Comparison of ENCODE assay signal across 1 cellular context in the genomic region with DNA sequence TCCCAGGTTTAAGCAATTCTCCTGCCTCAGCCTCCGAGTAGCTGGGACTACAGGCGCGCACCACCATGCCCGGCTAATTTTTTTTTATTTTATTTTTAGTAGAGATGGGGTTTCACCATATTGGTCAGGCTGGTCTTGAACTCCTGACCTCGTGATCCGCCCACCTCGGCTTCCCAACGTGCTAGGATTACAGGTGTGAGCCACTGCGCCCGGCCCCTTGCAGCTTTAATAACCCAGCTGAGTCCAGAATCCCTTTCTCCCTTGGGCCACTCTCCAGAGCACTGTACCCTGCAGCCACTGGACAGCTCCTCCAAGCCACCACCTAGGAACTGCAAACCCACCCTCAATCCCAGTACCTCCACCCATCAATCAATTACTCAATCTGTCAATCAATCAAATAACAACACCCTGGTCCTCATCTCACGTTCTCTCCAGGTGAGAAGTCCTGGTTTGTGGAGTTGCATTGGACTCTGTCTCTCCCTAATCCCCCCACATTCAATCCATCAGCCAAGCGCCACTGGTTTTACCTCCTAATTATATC.
TF ChIP-seq lines count a peak whose summit lies in the region.

No MANE protein-coding gene starts in this region.

TF ChIP-seq in HEK293, 187 proteins besides CTCF, POLR2A, EP300 and RAD21:
- TF ChIP-seq, protein P1, sequence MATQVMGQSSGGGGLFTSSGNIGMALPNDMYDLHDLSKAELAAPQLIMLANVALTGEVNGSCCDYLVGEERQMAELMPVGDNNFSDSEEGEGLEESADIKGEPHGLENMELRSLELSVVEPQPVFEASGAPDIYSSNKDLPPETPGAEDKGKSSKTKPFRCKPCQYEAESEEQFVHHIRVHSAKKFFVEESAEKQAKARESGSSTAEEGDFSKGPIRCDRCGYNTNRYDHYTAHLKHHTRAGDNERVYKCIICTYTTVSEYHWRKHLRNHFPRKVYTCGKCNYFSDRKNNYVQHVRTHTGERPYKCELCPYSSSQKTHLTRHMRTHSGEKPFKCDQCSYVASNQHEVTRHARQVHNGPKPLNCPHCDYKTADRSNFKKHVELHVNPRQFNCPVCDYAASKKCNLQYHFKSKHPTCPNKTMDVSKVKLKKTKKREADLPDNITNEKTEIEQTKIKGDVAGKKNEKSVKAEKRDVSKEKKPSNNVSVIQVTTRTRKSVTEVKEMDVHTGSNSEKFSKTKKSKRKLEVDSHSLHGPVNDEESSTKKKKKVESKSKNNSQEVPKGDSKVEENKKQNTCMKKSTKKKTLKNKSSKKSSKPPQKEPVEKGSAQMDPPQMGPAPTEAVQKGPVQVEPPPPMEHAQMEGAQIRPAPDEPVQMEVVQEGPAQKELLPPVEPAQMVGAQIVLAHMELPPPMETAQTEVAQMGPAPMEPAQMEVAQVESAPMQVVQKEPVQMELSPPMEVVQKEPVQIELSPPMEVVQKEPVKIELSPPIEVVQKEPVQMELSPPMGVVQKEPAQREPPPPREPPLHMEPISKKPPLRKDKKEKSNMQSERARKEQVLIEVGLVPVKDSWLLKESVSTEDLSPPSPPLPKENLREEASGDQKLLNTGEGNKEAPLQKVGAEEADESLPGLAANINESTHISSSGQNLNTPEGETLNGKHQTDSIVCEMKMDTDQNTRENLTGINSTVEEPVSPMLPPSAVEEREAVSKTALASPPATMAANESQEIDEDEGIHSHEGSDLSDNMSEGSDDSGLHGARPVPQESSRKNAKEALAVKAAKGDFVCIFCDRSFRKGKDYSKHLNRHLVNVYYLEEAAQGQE (tag by site-specific recombination; IDR thresholded peaks at IDR 0.05), result peak; percentile 75
TF ChIP-seq in HEK293: peak in this region for 1; not testable (repeated sequence) for 186.
